Comparison of ENCODE assay signal across 8 cellular contexts in the genomic region with DNA sequence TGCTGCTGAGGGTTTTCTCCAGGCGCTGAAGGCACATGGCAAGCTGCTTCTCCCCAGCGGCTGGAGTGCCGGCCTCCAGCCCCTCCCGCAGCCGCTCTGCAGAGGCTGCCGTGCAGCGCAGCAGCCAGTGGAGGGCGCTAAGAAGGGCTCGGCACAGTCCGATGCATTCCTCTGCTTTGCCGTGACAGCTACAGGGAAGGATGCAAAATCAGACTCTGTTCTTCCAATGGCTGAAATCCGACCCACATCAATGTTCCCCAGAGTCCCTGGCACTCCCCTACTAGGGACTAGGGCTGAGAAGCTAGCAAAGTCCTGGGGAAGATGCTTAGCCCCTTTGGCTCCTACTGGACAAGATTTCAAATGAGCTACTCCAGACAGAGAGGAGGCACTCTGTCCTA. TPM values are rescaled to one million over a fixed set of nuclear protein-coding genes. Genes with fewer than 3 reads are reported as not detected.
DNase-seq lines count a peak whose midpoint lies in the region; TF ChIP-seq lines count a peak whose summit lies in the region.
"Had no signal": no experiment of that assay in that cellular context is flagged by ENCODE, and none has a peak within 500 bp of the region (broad histone marks: within the 10 kb centered on the region; RNA-seq: fewer than 3 reads in every experiment).

No MANE protein-coding gene starts in this region.

- H2AFZ ChIP-seq in MM.1S (ENCODE audit: low read length) (no peak overlapping the region), osteoblast (ENCODE audit: low read length) (no peak overlapping the region)

- H3K9ac ChIP-seq in MM.1S (ENCODE audit: low read length): no peak overlapping the region

- H3K27me3 ChIP-seq in MM.1S (replicated peaks; ENCODE audit: insufficient read depth, low read length) (no peaks in the 10 kb centered on the region), osteoblast (ENCODE audit: insufficient read depth, low read length) (no peaks in the 10 kb centered on the region)

- TF ChIP-seq CTCF in MM.1S (IDR thresholded peaks at IDR 0.05; ENCODE audit: low read length) (peak; percentile 58), chondrocyte (IDR thresholded peaks at IDR 0.05) (peak; percentile 80), osteoblast (IDR thresholded peaks at IDR 0.05; ENCODE audit: extremely low read depth, low read depth, low read length) (peak; percentile 75)

- peaks cover 27% of the 10 kb centered on the region for H3K36me3 Mint-ChIP-seq in chondrocyte (ENCODE audit: low read depth)

- peak; percentile 44 for DNase-seq in GM03348 (ENCODE audit: low spot score)
- DNase-seq in MM.1S: no peak
- DNase-seq in chondrocyte (ENCODE audit: low spot score): no peak
- peak; percentile 89 for DNase-seq in osteoblast (ENCODE audit: insufficient read length, low spot score, missing footprints)
- DNase-seq in KG1 (lab: John Stamatoyannopoulos, UW): no peak
- DNase-seq in NOMO-1 treated with DMSO at 0.1 percent for 48 hours (lab: John Stamatoyannopoulos, UW; ENCODE audit: unreplicated experiment): no peak
- no peak for DNase-seq in stimulated activated CD4-positive, alpha-beta T cell treated with anti-CD3 and anti-CD28 coated beads, Interleukin-15, amount 100 ng/mL, for 24 hours

- no peaks in the 10 kb centered on the region for H3K9me2 ChIP-seq in MM.1S (replicated peaks; ENCODE audit: insufficient read depth, low read length)

- no peaks in the 10 kb centered on the region for H3K27me3 Mint-ChIP-seq in chondrocyte (ENCODE audit: low read depth)
- H3K27me3 Mint-ChIP-seq: activated T-helper 17 cell treated with anti-CD3 and anti-CD28 coated beads, Interleukin-2, amount 50 U/mL, for 72 hours had no signal

- no peaks in the 10 kb centered on the region for H3K9me3 Mint-ChIP-seq in chondrocyte (ENCODE audit: low read depth)
- H3K9me3 Mint-ChIP-seq: activated T-helper 17 cell treated with anti-CD3 and anti-CD28 coated beads, Interleukin-2, amount 50 U/mL, for 72 hours had no signal

- H3K27ac ChIP-seq in MM.1S (ENCODE audit: low read length): no peak overlapping the region
- H3K27ac ChIP-seq in osteoblast (ENCODE audit: low read depth, low read length): no peak overlapping the region

- no peaks in the 10 kb centered on the region for H3F3A ChIP-seq in MM.1S (ENCODE audit: insufficient read depth, low read length)

- H3K4me1 ChIP-seq in MM.1S (ENCODE audit: low read length) (no peaks in the 10 kb centered on the region), osteoblast (ENCODE audit: insufficient read depth, low read length) (peaks cover 8% of the 10 kb centered on the region)

- H3K36me3 ChIP-seq in MM.1S (replicated peaks; ENCODE audit: insufficient read depth, low read length) (no peaks in the 10 kb centered on the region), osteoblast (ENCODE audit: insufficient read depth, low read length) (peaks cover 41% of the 10 kb centered on the region)

- H4K20me1 ChIP-seq in MM.1S (ENCODE audit: insufficient read depth, low read length): no peaks in the 10 kb centered on the region
- no peaks in the 10 kb centered on the region for H4K20me1 ChIP-seq in osteoblast (ENCODE audit: insufficient read depth, low read length)

- peaks cover 11% of the 10 kb centered on the region for H3K4me1 Mint-ChIP-seq in chondrocyte (ENCODE audit: low read depth)
- H3K4me1 Mint-ChIP-seq: activated T-helper 17 cell treated with anti-CD3 and anti-CD28 coated beads, Interleukin-2, amount 50 U/mL, for 72 hours had no signal

- no peaks in the 10 kb centered on the region for H3K9me3 ChIP-seq in MM.1S (replicated peaks; ENCODE audit: insufficient read depth, low read length)
- no peaks in the 10 kb centered on the region for H3K9me3 ChIP-seq in osteoblast (ENCODE audit: low read depth, low read length)

- no peak overlapping the region for H3K4me3 ChIP-seq in MM.1S (ENCODE audit: low read length)
- no peak overlapping the region for H3K4me3 ChIP-seq in osteoblast (ENCODE audit: insufficient read depth, low read length)

- H3K27ac Mint-ChIP-seq in chondrocyte (ENCODE audit: unreplicated experiment): no peak overlapping the region
- H3K27ac Mint-ChIP-seq: activated T-helper 17 cell treated with anti-CD3 and anti-CD28 coated beads, Interleukin-2, amount 50 U/mL, for 72 hours had no signal

- H3K4me3 Mint-ChIP-seq in chondrocyte (ENCODE audit: unreplicated experiment): no peak overlapping the region
- H3K4me3 Mint-ChIP-seq: activated T-helper 17 cell treated with anti-CD3 and anti-CD28 coated beads, Interleukin-2, amount 50 U/mL, for 72 hours had no signal

- H3K79me2 ChIP-seq in MM.1S (ENCODE audit: low read length): no peaks in the 10 kb centered on the region
- H3K79me2 ChIP-seq in osteoblast (ENCODE audit: insufficient read depth, low read length): no peaks in the 10 kb centered on the region

- H3K4me2 ChIP-seq in MM.1S (ENCODE audit: low read depth, low read length): no peak overlapping the region
- H3K4me2 ChIP-seq in osteoblast (ENCODE audit: insufficient read depth, low read length): no peak overlapping the region

RNA-seq across cellular contexts. Expression of a gene that starts 19.0 kb away (rescaled TPM):
- total RNA-seq in chondrocyte (54.4 to 94.3 TPM (median 57.7 TPM) in 3 replicates), osteoblast (33.6 and 36.6 TPM in 2 replicates)

RNA-seq across cellular contexts. Expression of a gene that starts 19.9 kb away (rescaled TPM):
- total RNA-seq in chondrocyte (not detected in 3 replicates), osteoblast (not detected in 2 replicates)
- total RNA-seq: activated T-helper 17 cell treated with anti-CD3 and anti-CD28 coated beads, Interleukin-2, amount 50 U/mL, for 72 hours had no signal

RNA-seq across cellular contexts. Expression of a gene that starts 27.6 kb away (rescaled TPM):
- total RNA-seq in chondrocyte (31.9 to 46.6 TPM (median 34.7 TPM) in 3 replicates), osteoblast (30.6 and 33.3 TPM in 2 replicates)

RNA-seq across cellular contexts. Expression of a gene that starts 54.6 kb away (rescaled TPM):
- total RNA-seq in chondrocyte (83.6 to 101 TPM (median 86.9 TPM) in 3 replicates), osteoblast (94.8 and 99.3 TPM in 2 replicates)

Comparison
In these comparisons a context has a peak if more than half of its experiments do, and no peak if none do; other contexts are left out.
1. DNase-seq: peak in GM03348 (single experiment) and osteoblast (single experiment); none in MM.1S (single experiment), chondrocyte (single experiment), KG1 (single experiment), NOMO-1 treated with DMSO at 0.1 percent for 48 hours (single experiment) and stimulated activated CD4-positive, alpha-beta T cell treated with anti-CD3 and anti-CD28 coated beads, Interleukin-15, amount 100 ng/mL, for 24 hours (single experiment).
2. Peak in every context shown above with its lines, with median percentiles within 50 percentile points of each other: CTCF ChIP-seq.